ENCODE assay signal across 31 cellular contexts in genomic region chr1:98005326-98006010, GRCh38.
DNase-seq lines count a peak whose midpoint lies in the region; ATAC-seq, FAIRE-seq and TF ChIP-seq lines count a peak whose summit lies in the region.
"Had no signal": no experiment of that assay in that cellular context is flagged by ENCODE, and none has a peak within 500 bp of the region (broad histone marks: within the 10 kb centered on the region; RNA-seq: fewer than 3 reads in every experiment).

No MANE protein-coding gene starts in this region.

- no peak for TF ChIP-seq CTCF in Calu3 (IDR thresholded peaks at IDR 0.05; ENCODE audit: unreplicated experiment)

- no peaks in the 10 kb centered on the region for H3K9me3 Mint-ChIP-seq in Calu3 (ENCODE audit: low read depth, unreplicated experiment)
- H3K9me3 Mint-ChIP-seq: activated naive CD8-positive, alpha-beta T cell treated with anti-CD3 and anti-CD28 coated beads for 36 hours; brain; CD4-positive, CD25-positive, alpha-beta regulatory T cell; endodermal cell; neural progenitor cell; T-cell had no signal

- no peaks in the 10 kb centered on the region for H3K36me3 Mint-ChIP-seq in Calu3 (ENCODE audit: insufficient read depth, unreplicated experiment)
- H3K36me3 Mint-ChIP-seq: activated naive CD8-positive, alpha-beta T cell treated with anti-CD3 and anti-CD28 coated beads for 36 hours; brain; CD4-positive, CD25-positive, alpha-beta regulatory T cell; neural progenitor cell; T-cell had no signal

- no peak for ATAC-seq in GM18861 (IDR thresholded peaks at IDR 0.05; ENCODE audit: unreplicated experiment)
- ATAC-seq: activated CD8-positive, alpha-beta T cell treated with anti-CD3 and anti-CD28 coated beads, Interleukin-2, amount 10 ng/mL, durations not matched to agents 7 days and 5 days; T-cell had no signal

- H3K4me3 Mint-ChIP-seq in Calu3 (ENCODE audit: low read depth, unreplicated experiment) = no peak overlapping the region
- H3K4me3 Mint-ChIP-seq: activated CD8-positive, alpha-beta T cell treated with anti-CD3 and anti-CD28 coated beads, Interleukin-2, amount 10 ng/mL, durations not matched to agents 7 days and 5 days; activated naive CD8-positive, alpha-beta T cell treated with anti-CD3 and anti-CD28 coated beads for 36 hours; brain; CD4-positive, CD25-positive, alpha-beta regulatory T cell; endodermal cell; neural progenitor cell; T-cell had no signal

- no peak overlapping the region for H3K27ac Mint-ChIP-seq in Calu3 (ENCODE audit: unreplicated experiment)
- H3K27ac Mint-ChIP-seq: activated CD8-positive, alpha-beta T cell treated with anti-CD3 and anti-CD28 coated beads, Interleukin-2, amount 10 ng/mL, durations not matched to agents 7 days and 5 days; activated naive CD8-positive, alpha-beta T cell treated with anti-CD3 and anti-CD28 coated beads for 36 hours; brain; CD4-positive, CD25-positive, alpha-beta regulatory T cell; endodermal cell; neural progenitor cell; progenitor cell of endocrine pancreas; T-cell had no signal

- intact Hi-C loops in Calu3 (cut with micrococcal nuclease; ENCODE audit: unreplicated experiment) = no loop called here

- H3K27me3 Mint-ChIP-seq in Calu3 (ENCODE audit: unreplicated experiment) = no peaks in the 10 kb centered on the region
- H3K27me3 Mint-ChIP-seq: activated naive CD8-positive, alpha-beta T cell treated with anti-CD3 and anti-CD28 coated beads for 36 hours; brain; progenitor cell of endocrine pancreas; T-cell had no signal

- CTCF ChIA-PET in Calu3 (lab: Charles Lee) = no interaction called here

- peak; percentile 65 for DNase-seq in EH (ENCODE audit: low read depth)
- DNase-seq in M059J (ENCODE audit: low read depth) = peak; percentile 56
- peak; percentile 54 for DNase-seq in amniotic epithelial cell (ENCODE audit: low read depth)
- DNase-seq in GM19239 (ENCODE audit: insufficient read length, low spot score) = no peak
- no peak for DNase-seq in NCI-H748 (lab: John Stamatoyannopoulos, UW; ENCODE audit: unreplicated experiment)
- no peak for DNase-seq in Calu3
- DNase-seq: activated CD4-positive, CD25-positive, alpha-beta regulatory T cell treated with anti-CD3 and anti-CD28 coated beads, Interleukin-2, amount 50 U/mL, for 72 hours; activated CD8-positive, alpha-beta T cell treated with anti-CD3 and anti-CD28 coated beads, Interleukin-2, amount 10 ng/mL, durations not matched to agents 7 days and 5 days; activated effector memory CD4-positive, alpha-beta T cell treated with Interleukin-2 at 50 U/mL for 16 hours; activated naive CD8-positive, alpha-beta T cell treated with anti-CD3 and anti-CD28 coated beads for 36 hours; activated T-cell treated with anti-CD3 and anti-CD28 coated beads for 4 hours; CD4-positive, CD25-positive, alpha-beta regulatory T cell; endodermal cell; esophagus squamous epithelium; kidney glomerular epithelial cell; NCI-H1694; NCI-H2171 treated with DMSO at 0.1 percent for 48 hours; NCI-H748 treated with DMSO at 0.1 percent for 48 hours; SHP77; sigmoid colon; stimulated activated CD4-positive, alpha-beta T cell treated with anti-CD3 and anti-CD28 coated beads, Interleukin-15, amount 100 ng/mL, for 24 hours; stomach; T-cell; tibial artery had no signal

- FAIRE-seq in islet of Langerhans (lab: Jason Lieb, UNC) = peak; percentile 5
- FAIRE-seq in GM19239 (lab: Jason Lieb, UNC) = no peak
- FAIRE-seq: colon, G401.6 had no signal

- peaks cover 9% of the 10 kb centered on the region for H3K4me1 Mint-ChIP-seq in Calu3 (ENCODE audit: low read depth, unreplicated experiment)
- H3K4me1 Mint-ChIP-seq: endodermal cell had no signal

- BruUV-seq in Calu3 (replicated peaks; lab: Mats Ljungman, UMichigan) = no TSS peak

Comparison
In these comparisons a context has a peak if more than half of its experiments do, and no peak if none do; other contexts are left out.
1. DNase-seq: peak in EH (single experiment), M059J (single experiment) and amniotic epithelial cell (single experiment); none in GM19239 (single experiment), NCI-H748 (single experiment) and Calu3 (single experiment).